17 cellular contexts compared by ENCODE assay signal in the genomic region with DNA sequence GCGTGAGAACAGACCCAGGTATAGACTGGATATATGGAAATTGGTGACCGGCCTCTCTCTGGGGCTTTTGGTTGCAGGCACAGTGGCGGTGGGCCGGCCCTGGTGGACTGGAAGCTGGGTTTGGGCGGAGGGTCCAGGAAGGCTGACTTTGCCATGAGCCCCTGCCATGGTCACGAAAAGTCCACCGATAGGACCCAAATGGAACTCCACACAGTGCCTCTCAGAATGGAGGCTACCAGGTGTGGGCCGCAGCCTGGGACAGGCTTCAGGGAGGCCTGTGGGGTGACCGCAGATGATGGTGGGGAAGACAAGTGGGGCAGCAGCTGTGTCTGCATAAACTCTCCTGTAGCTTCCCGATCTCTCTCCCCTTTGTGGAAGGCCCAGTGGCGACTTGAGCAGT.
DNase-seq lines count a peak whose midpoint lies in the region; ATAC-seq and TF ChIP-seq lines count a peak whose summit lies in the region.
"Had no signal": no experiment of that assay in that cellular context is flagged by ENCODE, and none has a peak within 500 bp of the region (broad histone marks: within the 10 kb centered on the region; RNA-seq: fewer than 3 reads in every experiment).

No MANE protein-coding gene starts in this region.

- H3K27ac ChIP-seq in RWPE2 (ENCODE audit: poor library complexity, severe bottlenecking) (no peak overlapping the region), body of pancreas (no peak overlapping the region), endodermal cell (ENCODE audit: low read depth, low read length) (no peak overlapping the region)

- peaks cover 34% of the 10 kb centered on the region for H3K27me3 Mint-ChIP-seq in activated CD8-positive, alpha-beta memory T cell treated with anti-CD3 and anti-CD28 coated beads, Interleukin-2, amount 10 ng/mL, durations not matched to agents 7 days and 5 days
- H3K27me3 Mint-ChIP-seq in endodermal cell (ENCODE audit: insufficient read depth): peaks cover 5% of the 10 kb centered on the region
- H3K27me3 Mint-ChIP-seq: CD4-positive, alpha-beta T cell had no signal

- no peak for TF ChIP-seq POLR2A in body of pancreas (IDR thresholded peaks at IDR 0.05)

- no peak for TF ChIP-seq CTCF in RWPE2 (IDR thresholded peaks at IDR 0.05; ENCODE audit: poor library complexity, severe bottlenecking)
- no peak for TF ChIP-seq CTCF in body of pancreas (IDR thresholded peaks at IDR 0.05)
- no peak for TF ChIP-seq CTCF in endodermal cell (conservative IDR thresholded peaks at IDR 0.05)

- no peaks in the 10 kb centered on the region for H3K36me3 Mint-ChIP-seq in activated CD8-positive, alpha-beta memory T cell treated with anti-CD3 and anti-CD28 coated beads, Interleukin-2, amount 10 ng/mL, durations not matched to agents 7 days and 5 days
- H3K36me3 Mint-ChIP-seq in endodermal cell (ENCODE audit: low read depth): no peaks in the 10 kb centered on the region

- H3K4me1 Mint-ChIP-seq in activated CD8-positive, alpha-beta memory T cell treated with anti-CD3 and anti-CD28 coated beads, Interleukin-2, amount 10 ng/mL, durations not matched to agents 7 days and 5 days: peaks cover 10% of the 10 kb centered on the region
- H3K4me1 Mint-ChIP-seq in endodermal cell: peaks cover 7% of the 10 kb centered on the region
- H3K4me1 Mint-ChIP-seq: B cell had no signal

- H3K4me3 Mint-ChIP-seq in activated CD8-positive, alpha-beta memory T cell treated with anti-CD3 and anti-CD28 coated beads, Interleukin-2, amount 10 ng/mL, durations not matched to agents 7 days and 5 days: no peak overlapping the region
- no peak overlapping the region for H3K4me3 Mint-ChIP-seq in endodermal cell
- H3K4me3 Mint-ChIP-seq: B cell; CD4-positive, alpha-beta T cell; H9 had no signal

- H3K4me3 ChIP-seq in RWPE2 (ENCODE audit: severe bottlenecking) (no peak overlapping the region), body of pancreas (no peak overlapping the region), endodermal cell (ENCODE audit: low read length) (no peak overlapping the region)

- CTCF ChIA-PET in activated CD8-positive, alpha-beta memory T cell treated with anti-CD3 and anti-CD28 coated beads, Interleukin-2, amount 10 ng/mL, durations not matched to agents 7 days and 5 days (lab: Charles Lee): interaction anchor here (1.0 kb wide), 1 partner anchor 11 kb away, joined by 3 read pairs; no protein-coding TSS in a partner anchor

- no peak for ATAC-seq in activated CD8-positive, alpha-beta memory T cell treated with anti-CD3 and anti-CD28 coated beads, Interleukin-2, amount 10 ng/mL, durations not matched to agents 7 days and 5 days
- ATAC-seq in RWPE2 (ENCODE audit: low read depth) (no peak), body of pancreas (no peak)

- no peaks in the 10 kb centered on the region for H3K9me3 Mint-ChIP-seq in activated CD8-positive, alpha-beta memory T cell treated with anti-CD3 and anti-CD28 coated beads, Interleukin-2, amount 10 ng/mL, durations not matched to agents 7 days and 5 days (ENCODE audit: low read depth)
- H3K9me3 Mint-ChIP-seq in endodermal cell: peaks cover 11% of the 10 kb centered on the region
- H3K9me3 Mint-ChIP-seq: CD4-positive, alpha-beta T cell had no signal

- H3K27me3 ChIP-seq in RWPE2 (ENCODE audit: insufficient read depth, poor library complexity, severe bottlenecking) (peaks cover 7% of the 10 kb centered on the region), body of pancreas (no peaks in the 10 kb centered on the region), endodermal cell (ENCODE audit: control insufficient read depth, insufficient read depth, low read length, poor library complexity, severe bottlenecking) (no peaks in the 10 kb centered on the region)

- H3K9ac ChIP-seq in endodermal cell (ENCODE audit: extremely low read depth, low read length, poor library complexity, severe bottlenecking): no peak overlapping the region

- H3K4me1 ChIP-seq in RWPE2 (ENCODE audit: insufficient read depth, poor library complexity, severe bottlenecking): no peaks in the 10 kb centered on the region
- H3K4me1 ChIP-seq in body of pancreas: no peaks in the 10 kb centered on the region
- H3K4me1 ChIP-seq in endodermal cell (ENCODE audit: control insufficient read depth, insufficient read depth, low read length): no peaks in the 10 kb centered on the region

- WGBS in body of pancreas, 2 donors: 83 to 94% methylated on average over 7 to 11 of the region's 11 CpGs
- WGBS in endodermal cell (ENCODE audit: insufficient coverage in 1 of 2, insufficient read length in 1 of 2), 2 experiments: 83 to 94% methylated on average over 10 to 11 of the region's 11 CpGs

- no peak overlapping the region for H3K27ac Mint-ChIP-seq in activated CD8-positive, alpha-beta memory T cell treated with anti-CD3 and anti-CD28 coated beads, Interleukin-2, amount 10 ng/mL, durations not matched to agents 7 days and 5 days
- H3K27ac Mint-ChIP-seq in endodermal cell: no peak overlapping the region
- H3K27ac Mint-ChIP-seq: B cell; CD4-positive, alpha-beta T cell; H9 had no signal

- H3K9me3 ChIP-seq in RWPE2 (ENCODE audit: severe bottlenecking) (no peaks in the 10 kb centered on the region), body of pancreas (no peaks in the 10 kb centered on the region), endodermal cell (ENCODE audit: control insufficient read depth, low read length) (peaks cover 26% of the 10 kb centered on the region)

- intact Hi-C loops in posterior vena cava (cut with DNase I) (no loop called here), body of pancreas (cut with DNase I) (no loop called here)

- no peaks in the 10 kb centered on the region for H3K36me3 ChIP-seq in RWPE2 (ENCODE audit: low read depth)
- H3K36me3 ChIP-seq in body of pancreas (replicated peaks in 1 of 2; ENCODE audit: insufficient read depth in 1 of 2, low read depth in 2 of 2): no peaks in the 10 kb centered on the region
- no peaks in the 10 kb centered on the region for H3K36me3 ChIP-seq in endodermal cell (ENCODE audit: control insufficient read depth, insufficient read depth, low read length)

- peak; percentile 38 for DNase-seq in activated CD8-positive, alpha-beta memory T cell treated with anti-CD3 and anti-CD28 coated beads, Interleukin-2, amount 10 ng/mL, durations not matched to agents 7 days and 5 days
- DNase-seq in activated CD8-positive, alpha-beta memory T cell treated with anti-CD3 and anti-CD28 coated beads for 24 hours: no peak
- DNase-seq in RWPE2 (ENCODE audit: low spot score): peak; percentile 28
- DNase-seq in mesenteric fat pad (ENCODE audit: low spot score): peak; percentile 84
- DNase-seq in posterior vena cava (ENCODE audit: low spot score): peak; percentile 78
- no peak for DNase-seq in DMS114 treated with DMSO at 0.1 percent for 48 hours (lab: John Stamatoyannopoulos, UW; ENCODE audit: unreplicated experiment)
- DNase-seq in body of pancreas: no peak
- DNase-seq in endodermal cell: no peak
- DNase-seq: C1 segment of cervical spinal cord; Calu3; CD4-positive, alpha-beta T cell; DMS153; DMS79 treated with DMSO at 0.1 percent for 48 hours; EL; GOT3; H9 had no signal

Comparison
In these comparisons a context has a peak if more than half of its experiments do, and no peak if none do; other contexts are left out.
1. DNase-seq: peak in activated CD8-positive, alpha-beta memory T cell treated with anti-CD3 and anti-CD28 coated beads, Interleukin-2, amount 10 ng/mL, durations not matched to agents 7 days and 5 days (single experiment), RWPE2 (single experiment), mesenteric fat pad (single experiment) and posterior vena cava (single experiment); none in activated CD8-positive, alpha-beta memory T cell treated with anti-CD3 and anti-CD28 coated beads for 24 hours (single experiment), DMS114 treated with DMSO at 0.1 percent for 48 hours (single experiment), body of pancreas (0 of 4) and endodermal cell (single experiment).